ENCODE assay signal across 1 cellular context in genomic region chr16:15888072-15888976, GRCh38.
A peak's percentile ranks its signal among the peaks of the same experiment; 100 is the strongest.
TF ChIP-seq lines count a peak whose summit lies in the region.

A gene with protein sequence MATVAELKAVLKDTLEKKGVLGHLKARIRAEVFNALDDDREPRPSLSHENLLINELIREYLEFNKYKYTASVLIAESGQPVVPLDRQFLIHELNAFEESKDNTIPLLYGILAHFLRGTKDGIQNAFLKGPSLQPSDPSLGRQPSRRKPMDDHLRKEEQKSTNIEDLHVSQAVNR (minus strand): TSS chr16:15888603. CDS start chr16:15888585, 18 bp downstream.

TF ChIP-seq in HepG2, 621 proteins besides CTCF, POLR2A, EP300 and RAD21 (continued from another document and continues in another):
- TF ChIP-seq ZNF513 (CRISPR knock-in tag; conservative IDR thresholded peaks at IDR 0.05) (peak; percentile 85; the same call in 1 of the 2 replicates), ZNF792 (CRISPR knock-in tag; IDR thresholded peaks at IDR 0.05) (peak; percentile 62; the same call in 1 of the 2 replicates), JUN (CRISPR knock-in tag; IDR thresholded peaks at IDR 0.05) (no peak), KMT2A (CRISPR knock-in tag; IDR thresholded peaks at IDR 0.05) (peak; percentile 88), CHD2 (IDR thresholded peaks at IDR 0.05; ENCODE audit: low read depth, low read length) (no peak), ZNF775 (CRISPR knock-in tag; IDR thresholded peaks at IDR 0.05; ENCODE audit: borderline replicate concordance) (no peak), ZNF749 (CRISPR knock-in tag; IDR thresholded peaks at IDR 0.05; ENCODE audit: borderline replicate concordance) (no peak), GTF2F1 (IDR thresholded peaks at IDR 0.05; ENCODE audit: low read length) (no peak), MZF1 (CRISPR knock-in tag; IDR thresholded peaks at IDR 0.05; ENCODE audit: borderline replicate concordance) (no peak), TFDP2 (CRISPR knock-in tag; IDR thresholded peaks at IDR 0.05) (peak; percentile 69), ZNF383 (CRISPR knock-in tag; IDR thresholded peaks at IDR 0.05; ENCODE audit: borderline replicate concordance) (no peak), ZNF282 (IDR thresholded peaks at IDR 0.05; ENCODE audit: partially characterized antibody) (no peak), PRDM15 (CRISPR knock-in tag; IDR thresholded peaks at IDR 0.05) (no peak), SAFB2 (CRISPR knock-in tag; IDR thresholded peaks at IDR 0.05; ENCODE audit: borderline replicate concordance, low read depth) (no peak), ZBTB7B (CRISPR knock-in tag; IDR thresholded peaks at IDR 0.05) (no peak), ZSCAN20 (CRISPR knock-in tag; IDR thresholded peaks at IDR 0.05; ENCODE audit: borderline replicate concordance) (0 out of 2 replicates have a peak, but pooled peaks have one; percentile 50), DNMT1 (CRISPR knock-in tag; IDR thresholded peaks at IDR 0.05) (no peak), TBX2 (CRISPR knock-in tag; IDR thresholded peaks at IDR 0.05; ENCODE audit: borderline replicate concordance) (peak; percentile 51), ZNF737 (CRISPR knock-in tag; IDR thresholded peaks at IDR 0.05; ENCODE audit: borderline replicate concordance) (peak; percentile 91), CBX5 (CRISPR knock-in tag; IDR thresholded peaks at IDR 0.05; ENCODE audit: borderline replicate concordance) (0 out of 2 replicates have a peak, but pooled peaks have one; percentile 26), MEIS1 (CRISPR knock-in tag; IDR thresholded peaks at IDR 0.05; ENCODE audit: borderline replicate concordance) (peak; percentile 52; the same call in 1 of the 2 replicates), ZNF382 (CRISPR knock-in tag; IDR thresholded peaks at IDR 0.05; ENCODE audit: borderline replicate concordance) (no peak), MBD4 (IDR thresholded peaks at IDR 0.05; ENCODE audit: borderline replicate concordance, low read length) (no peak), ZNF550 (CRISPR knock-in tag; IDR thresholded peaks at IDR 0.05; ENCODE audit: borderline replicate concordance) (0 out of 2 replicates have a peak, but pooled peaks have one; percentile 22), DBP (CRISPR knock-in tag; IDR thresholded peaks at IDR 0.05; ENCODE audit: not compliant biosample characterization) (peak; percentile 92), SKI (IDR thresholded peaks at IDR 0.05; ENCODE audit: partially characterized antibody) (no peak), MIXL1 (CRISPR knock-in tag; IDR thresholded peaks at IDR 0.05) (peak; percentile 9; the same call in 1 of the 2 replicates), SOX13 (IDR thresholded peaks at IDR 0.05) (0 out of 2 replicates have a peak, but pooled peaks have one; percentile 35), SOX13 (CRISPR knock-in tag; conservative IDR thresholded peaks at IDR 0.05 in 1 of 2, IDR thresholded peaks at IDR 0.05 in 1 of 2) (peak in 1 of 2 experiments; percentile 6; a peak in 1 of 4 replicates), CCDC6 (CRISPR knock-in tag; IDR thresholded peaks at IDR 0.05) (peak; percentile 59; the same call in 1 of the 2 replicates), GZF1 (CRISPR knock-in tag; IDR thresholded peaks at IDR 0.05) (no peak), ZNF496 (CRISPR knock-in tag; IDR thresholded peaks at IDR 0.05; ENCODE audit: insufficient replicate concordance) (no peak), SMARCE1 (IDR thresholded peaks at IDR 0.05; ENCODE audit: borderline replicate concordance) (no peak), SMYD3 (CRISPR knock-in tag; IDR thresholded peaks at IDR 0.05) (no peak), ZNF232 (CRISPR knock-in tag; IDR thresholded peaks at IDR 0.05; ENCODE audit: borderline replicate concordance) (peak; percentile 78; the same call in 1 of the 2 replicates), MXD4 (CRISPR knock-in tag; IDR thresholded peaks at IDR 0.05) (peak; percentile 91), NFKB2 (CRISPR knock-in tag; IDR thresholded peaks at IDR 0.05; ENCODE audit: borderline replicate concordance) (peak; percentile 96), SMARCC2 (IDR thresholded peaks at IDR 0.05) (no peak), TMF1 (CRISPR knock-in tag; IDR thresholded peaks at IDR 0.05; ENCODE audit: low read depth) (no peak), AGO2 (optimal IDR thresholded peaks at IDR 0.05; ENCODE audit: low read depth, low read length) (peak; percentile 73), ZNF678 (CRISPR knock-in tag; IDR thresholded peaks at IDR 0.05) (no peak), MEF2D (CRISPR knock-in tag; IDR thresholded peaks at IDR 0.05) (no peak), REPIN1 (CRISPR knock-in tag; IDR thresholded peaks at IDR 0.05; ENCODE audit: borderline replicate concordance, low read depth) (peak; percentile 10; the same call in 1 of the 2 replicates), NFE2 (CRISPR knock-in tag; IDR thresholded peaks at IDR 0.05) (no peak), ZNF230 (CRISPR knock-in tag; IDR thresholded peaks at IDR 0.05) (peak; percentile 7; the same call in 1 of the 2 replicates), NR2F6 (IDR thresholded peaks at IDR 0.05) (no peak), NR2F6 (CRISPR knock-in tag; IDR thresholded peaks at IDR 0.05) (no peak), ZFAT (CRISPR knock-in tag; conservative IDR thresholded peaks at IDR 0.05) (0 out of 2 replicates have a peak, but pooled peaks have one; percentile 31), CENPT (CRISPR knock-in tag; IDR thresholded peaks at IDR 0.05; ENCODE audit: low read depth) (no peak), GFI1 (CRISPR knock-in tag; IDR thresholded peaks at IDR 0.05; ENCODE audit: borderline replicate concordance) (peak; percentile 49; the same call in 1 of the 2 replicates), TCF7L2 (IDR thresholded peaks at IDR 0.05; ENCODE audit: low read depth, low read length) (no peak), TBX3 (IDR thresholded peaks at IDR 0.05; ENCODE audit: borderline replicate concordance) (0 out of 2 replicates have a peak, but pooled peaks have one; percentile 29), ZNF326 (CRISPR knock-in tag; IDR thresholded peaks at IDR 0.05; ENCODE audit: borderline replicate concordance) (no peak), ATF1 (CRISPR knock-in tag; IDR thresholded peaks at IDR 0.05) (peak; percentile 37; the same call in 1 of the 2 replicates), ZNF256 (CRISPR knock-in tag; conservative IDR thresholded peaks at IDR 0.05) (no peak; the same call in 1 of the 2 replicates)
- TF ChIP-seq, protein P1, sequence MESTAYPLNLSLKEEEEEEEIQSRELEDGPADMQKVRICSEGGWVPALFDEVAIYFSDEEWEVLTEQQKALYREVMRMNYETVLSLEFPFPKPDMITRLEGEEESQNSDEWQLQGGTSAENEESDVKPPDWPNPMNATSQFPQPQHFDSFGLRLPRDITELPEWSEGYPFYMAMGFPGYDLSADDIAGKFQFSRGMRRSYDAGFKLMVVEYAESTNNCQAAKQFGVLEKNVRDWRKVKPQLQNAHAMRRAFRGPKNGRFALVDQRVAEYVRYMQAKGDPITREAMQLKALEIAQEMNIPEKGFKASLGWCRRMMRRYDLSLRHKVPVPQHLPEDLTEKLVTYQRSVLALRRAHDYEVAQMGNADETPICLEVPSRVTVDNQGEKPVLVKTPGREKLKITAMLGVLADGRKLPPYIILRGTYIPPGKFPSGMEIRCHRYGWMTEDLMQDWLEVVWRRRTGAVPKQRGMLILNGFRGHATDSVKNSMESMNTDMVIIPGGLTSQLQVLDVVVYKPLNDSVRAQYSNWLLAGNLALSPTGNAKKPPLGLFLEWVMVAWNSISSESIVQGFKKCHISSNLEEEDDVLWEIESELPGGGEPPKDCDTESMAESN (CRISPR knock-in tag; conservative IDR thresholded peaks at IDR 0.05), result 0 out of 2 replicates have a peak, but pooled peaks have one; percentile 57
- TF ChIP-seq, protein P2, sequence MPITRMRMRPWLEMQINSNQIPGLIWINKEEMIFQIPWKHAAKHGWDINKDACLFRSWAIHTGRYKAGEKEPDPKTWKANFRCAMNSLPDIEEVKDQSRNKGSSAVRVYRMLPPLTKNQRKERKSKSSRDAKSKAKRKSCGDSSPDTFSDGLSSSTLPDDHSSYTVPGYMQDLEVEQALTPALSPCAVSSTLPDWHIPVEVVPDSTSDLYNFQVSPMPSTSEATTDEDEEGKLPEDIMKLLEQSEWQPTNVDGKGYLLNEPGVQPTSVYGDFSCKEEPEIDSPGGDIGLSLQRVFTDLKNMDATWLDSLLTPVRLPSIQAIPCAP (CRISPR knock-in tag; IDR thresholded peaks at IDR 0.05; ENCODE audit: low read depth), result no peak
- TF ChIP-seq, protein P3, sequence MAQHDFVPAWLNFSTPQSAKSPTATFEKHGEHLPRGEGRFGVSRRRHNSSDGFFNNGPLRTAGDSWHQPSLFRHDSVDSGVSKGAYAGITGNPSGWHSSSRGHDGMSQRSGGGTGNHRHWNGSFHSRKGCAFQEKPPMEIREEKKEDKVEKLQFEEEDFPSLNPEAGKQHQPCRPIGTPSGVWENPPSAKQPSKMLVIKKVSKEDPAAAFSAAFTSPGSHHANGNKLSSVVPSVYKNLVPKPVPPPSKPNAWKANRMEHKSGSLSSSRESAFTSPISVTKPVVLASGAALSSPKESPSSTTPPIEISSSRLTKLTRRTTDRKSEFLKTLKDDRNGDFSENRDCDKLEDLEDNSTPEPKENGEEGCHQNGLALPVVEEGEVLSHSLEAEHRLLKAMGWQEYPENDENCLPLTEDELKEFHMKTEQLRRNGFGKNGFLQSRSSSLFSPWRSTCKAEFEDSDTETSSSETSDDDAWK (CRISPR knock-in tag; IDR thresholded peaks at IDR 0.05), result no peak
- TF ChIP-seq, protein P4, sequence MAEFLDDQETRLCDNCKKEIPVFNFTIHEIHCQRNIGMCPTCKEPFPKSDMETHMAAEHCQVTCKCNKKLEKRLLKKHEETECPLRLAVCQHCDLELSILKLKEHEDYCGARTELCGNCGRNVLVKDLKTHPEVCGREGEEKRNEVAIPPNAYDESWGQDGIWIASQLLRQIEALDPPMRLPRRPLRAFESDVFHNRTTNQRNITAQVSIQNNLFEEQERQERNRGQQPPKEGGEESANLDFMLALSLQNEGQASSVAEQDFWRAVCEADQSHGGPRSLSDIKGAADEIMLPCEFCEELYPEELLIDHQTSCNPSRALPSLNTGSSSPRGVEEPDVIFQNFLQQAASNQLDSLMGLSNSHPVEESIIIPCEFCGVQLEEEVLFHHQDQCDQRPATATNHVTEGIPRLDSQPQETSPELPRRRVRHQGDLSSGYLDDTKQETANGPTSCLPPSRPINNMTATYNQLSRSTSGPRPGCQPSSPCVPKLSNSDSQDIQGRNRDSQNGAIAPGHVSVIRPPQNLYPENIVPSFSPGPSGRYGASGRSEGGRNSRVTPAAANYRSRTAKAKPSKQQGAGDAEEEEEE (CRISPR knock-in tag; IDR thresholded peaks at IDR 0.05; ENCODE audit: borderline replicate concordance), result no peak; the same call in 1 of the 2 replicates
